Comparison of ENCODE assay signal across 17 cellular contexts in the genomic region with DNA sequence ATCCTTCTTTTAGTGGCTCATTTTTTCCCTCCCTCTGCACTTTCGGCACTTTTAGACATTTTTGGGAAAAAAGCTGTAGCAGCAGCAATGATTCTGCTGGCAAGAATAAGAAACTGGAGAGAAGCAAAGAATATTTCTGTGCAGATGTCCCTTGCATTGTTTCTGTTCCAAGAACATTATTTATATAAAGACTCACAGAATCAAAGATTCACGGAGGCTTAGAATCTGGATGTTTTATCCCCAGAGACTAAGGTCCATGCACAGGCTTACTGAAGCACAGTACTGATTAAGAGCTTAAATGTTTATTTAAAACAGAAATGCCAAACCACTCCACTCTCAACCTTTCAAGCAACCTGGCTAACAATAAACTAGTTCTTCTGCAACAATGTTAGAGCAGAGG.
"Had no signal": no experiment of that assay in that cellular context is flagged by ENCODE, and none has a peak within 500 bp of the region (broad histone marks: within the 10 kb centered on the region; RNA-seq: fewer than 3 reads in every experiment).

No MANE protein-coding gene starts in this region.

- DNase-seq: activated CD4-positive, alpha-beta T cell treated with anti-CD3 and anti-CD28 coated beads for 1 hour; activated CD8-positive, alpha-beta T cell treated with anti-CD3 and anti-CD28 coated beads, Interleukin-2, amount 10 ng/mL, durations not matched to agents 7 days and 5 days; activated naive CD4-positive, alpha-beta T cell; activated naive CD8-positive, alpha-beta T cell treated with anti-CD3 and anti-CD28 coated beads, Interleukin-2, amount 50 U/mL, for 24 hours; caudate nucleus; colonic mucosa; effector CD4-positive, alpha-beta T cell; mesendoderm; spleen; stimulated activated CD4-positive, alpha-beta T cell treated with anti-CD3 and anti-CD28 coated beads, Interleukin-1b, Interleukin-23, amount 100 ng/mL, for 48 hours; stimulated activated naive B cell treated with anti-CD40 and anti-IgM and Interleukin-4, amounts not matched to agents 10 μg/mL and 1 μg/mL and 100 μg/mL, for 72 hours; T-helper 9 cell had no signal

- H3K9ac ChIP-seq: neural progenitor cell had no signal

- H3K9me3 ChIP-seq: colonic mucosa, right atrium auricular region, spleen, suprapubic skin had no signal

- H3K27ac ChIP-seq: colonic mucosa, epithelial cell of prostate, neural progenitor cell, right atrium auricular region, spleen, suprapubic skin had no signal

- H3K36me3 ChIP-seq: neural progenitor cell had no signal

- ATAC-seq: activated CD8-positive, alpha-beta T cell treated with anti-CD3 and anti-CD28 coated beads, Interleukin-2, amount 10 ng/mL, durations not matched to agents 7 days and 5 days; activated naive CD8-positive, alpha-beta T cell treated with anti-CD3 and anti-CD28 coated beads, Interleukin-2, amount 50 U/mL, for 24 hours; left lobe of liver; stimulated activated naive B cell treated with anti-CD40 and anti-IgM and Interleukin-4, amounts not matched to agents 10 μg/mL and 1 μg/mL and 100 μg/mL, for 72 hours had no signal

- H3K4me1 ChIP-seq: colonic mucosa, neural progenitor cell, right atrium auricular region, spleen had no signal

- H3K4me3 ChIP-seq: colonic mucosa, neural progenitor cell, right atrium auricular region, spleen, suprapubic skin had no signal

- H3K27me3 ChIP-seq: colonic mucosa, neural progenitor cell, right atrium auricular region, spleen, suprapubic skin had no signal
